1 cellular context compared by ENCODE assay signal in genomic region chr14:38867561-38868150, GRCh38.
A peak's percentile ranks its signal among the peaks of the same experiment; 100 is the strongest.
TF ChIP-seq lines count a peak whose summit lies in the region.

No MANE protein-coding gene starts in this region.

TF ChIP-seq in HepG2, 621 proteins besides CTCF, POLR2A, EP300 and RAD21 (continued from another document and continues in another):
- TF ChIP-seq RERE (CRISPR knock-in tag; IDR thresholded peaks at IDR 0.05; ENCODE audit: low read depth): no peak
- peak; percentile 29; the same call in 1 of the 2 replicates for TF ChIP-seq PATZ1 (CRISPR knock-in tag; IDR thresholded peaks at IDR 0.05)
- no peak for TF ChIP-seq HOXA9 (CRISPR knock-in tag; IDR thresholded peaks at IDR 0.05; ENCODE audit: borderline replicate concordance)
- no peak for TF ChIP-seq ZNF496 (CRISPR knock-in tag; IDR thresholded peaks at IDR 0.05; ENCODE audit: insufficient replicate concordance)
- peak; percentile 20 for TF ChIP-seq ZFP36 (IDR thresholded peaks at IDR 0.05; ENCODE audit: borderline replicate concordance, low read depth, low read length, partially characterized antibody)
- no peak for TF ChIP-seq ZNF232 (CRISPR knock-in tag; IDR thresholded peaks at IDR 0.05; ENCODE audit: borderline replicate concordance)
- peak; percentile 70; the same call in 1 of the 2 replicates for TF ChIP-seq ATF2 (CRISPR knock-in tag; IDR thresholded peaks at IDR 0.05)
- no peak for TF ChIP-seq RBM22 (optimal IDR thresholded peaks at IDR 0.05; ENCODE audit: low read length)
- no peak for TF ChIP-seq PTBP1 (IDR thresholded peaks at IDR 0.05; ENCODE audit: low read depth, low read length, poor library complexity, severe bottlenecking)
- no peak for TF ChIP-seq FOXP1 (IDR thresholded peaks at IDR 0.05)
- 0 out of 2 replicates have a peak, but pooled peaks have one; percentile 43 for TF ChIP-seq FOXP1 (CRISPR knock-in tag; IDR thresholded peaks at IDR 0.05)
- TF ChIP-seq KLF13 (CRISPR knock-in tag; IDR thresholded peaks at IDR 0.05): no peak
- no peak for TF ChIP-seq NFE2L1 (CRISPR knock-in tag; IDR thresholded peaks at IDR 0.05; ENCODE audit: borderline replicate concordance)
- TF ChIP-seq SNAPC4 (CRISPR knock-in tag; IDR thresholded peaks at IDR 0.05): no peak
- TF ChIP-seq HOMEZ (CRISPR knock-in tag; IDR thresholded peaks at IDR 0.05; ENCODE audit: low read depth): peak; percentile 60; the same call in 1 of the 2 replicates
- no peak for TF ChIP-seq TERF1 (CRISPR knock-in tag; IDR thresholded peaks at IDR 0.05)
- TF ChIP-seq ZIK1 (CRISPR knock-in tag; IDR thresholded peaks at IDR 0.05; ENCODE audit: borderline replicate concordance, low read depth): no peak
- no peak for TF ChIP-seq CENPT (CRISPR knock-in tag; IDR thresholded peaks at IDR 0.05; ENCODE audit: low read depth)
- no peak for TF ChIP-seq ATAD3A (CRISPR knock-in tag; IDR thresholded peaks at IDR 0.05)
- no peak for TF ChIP-seq ZBTB38 (CRISPR knock-in tag; IDR thresholded peaks at IDR 0.05)
- TF ChIP-seq ZBTB49 (CRISPR knock-in tag; IDR thresholded peaks at IDR 0.05; ENCODE audit: borderline replicate concordance): peak; percentile 41; the same call in 1 of the 2 replicates
- TF ChIP-seq AHR (CRISPR knock-in tag; IDR thresholded peaks at IDR 0.05): no peak
- TF ChIP-seq ZKSCAN1 (IDR thresholded peaks at IDR 0.05; ENCODE audit: low read length): 0 out of 2 replicates have a peak, but pooled peaks have one; percentile 41
- no peak for TF ChIP-seq KDM5B (CRISPR knock-in tag; IDR thresholded peaks at IDR 0.05; ENCODE audit: borderline replicate concordance)
- peak; percentile 38; the same call in 1 of the 2 replicates for TF ChIP-seq HNF1A (IDR thresholded peaks at IDR 0.05; ENCODE audit: low read depth)
- peak; percentile 43; the same call in 1 of the 2 replicates for TF ChIP-seq HNF1A (CRISPR knock-in tag; IDR thresholded peaks at IDR 0.05; ENCODE audit: borderline replicate concordance)
- 0 out of 2 replicates have a peak, but pooled peaks have one; percentile 63 for TF ChIP-seq KDM4B (CRISPR knock-in tag; IDR thresholded peaks at IDR 0.05)
- TF ChIP-seq ASH2L (IDR thresholded peaks at IDR 0.05; ENCODE audit: insufficient read length, low read depth, low read length): peak; percentile 37
